In genomic region chr22:24772493-24773220, GRCh38 we compare ENCODE assay signal across 3 cellular contexts.
TF ChIP-seq lines count a peak whose summit lies in the region.

No MANE protein-coding gene starts in this region.

TF ChIP-seq in IMR-90, 13 proteins besides CTCF, POLR2A, EP300 and RAD21:
- TF ChIP-seq CHD1 (IDR thresholded peaks at IDR 0.05; ENCODE audit: low read depth, low read length) (no peak), SMC3 (IDR thresholded peaks at IDR 0.05; ENCODE audit: low read depth, low read length) (peak; percentile 59)

TF ChIP-seq in K562, 482 proteins besides CTCF, POLR2A, EP300 and RAD21:
- TF ChIP-seq SMC3 (conservative IDR thresholded peaks at IDR 0.05; ENCODE audit: insufficient read depth, low read depth, low read length) (peak; percentile 40), KLF16 (IDR thresholded peaks at IDR 0.05) (0 out of 2 replicates have a peak, but pooled peaks have one; percentile 7), ZNF395 (CRISPR knock-in tag; IDR thresholded peaks at IDR 0.05) (no peak), CC2D1A (IDR thresholded peaks at IDR 0.05) (no peak), FIP1L1 (IDR thresholded peaks at IDR 0.05; ENCODE audit: low read depth, low read length, poor library complexity, severe bottlenecking) (no peak)

TF ChIP-seq in liver, 16 proteins besides CTCF, POLR2A, EP300 and RAD21:
- TF ChIP-seq FOXA2 (IDR thresholded peaks at IDR 0.05) (no peak), GABPA (IDR thresholded peaks at IDR 0.05 in 1 of 2, conservative IDR thresholded peaks at IDR 0.05 in 1 of 2) (no peak), MAX (IDR thresholded peaks at IDR 0.05) (no peak), JUND (IDR thresholded peaks at IDR 0.05) (no peak), FOXA1 (IDR thresholded peaks at IDR 0.05) (no peak), EGR1 (IDR thresholded peaks at IDR 0.05; ENCODE audit: low read depth in 2 of 2) (no peak), NR2F2 (IDR thresholded peaks at IDR 0.05) (no peak), REST (IDR thresholded peaks at IDR 0.05) (no peak), HNF4A (conservative IDR thresholded peaks at IDR 0.05) (no peak), SP1 (IDR thresholded peaks at IDR 0.05) (no peak), HNF4G (IDR thresholded peaks at IDR 0.05) (no peak)
